ENCODE assay signal across 22 cellular contexts in the genomic region with DNA sequence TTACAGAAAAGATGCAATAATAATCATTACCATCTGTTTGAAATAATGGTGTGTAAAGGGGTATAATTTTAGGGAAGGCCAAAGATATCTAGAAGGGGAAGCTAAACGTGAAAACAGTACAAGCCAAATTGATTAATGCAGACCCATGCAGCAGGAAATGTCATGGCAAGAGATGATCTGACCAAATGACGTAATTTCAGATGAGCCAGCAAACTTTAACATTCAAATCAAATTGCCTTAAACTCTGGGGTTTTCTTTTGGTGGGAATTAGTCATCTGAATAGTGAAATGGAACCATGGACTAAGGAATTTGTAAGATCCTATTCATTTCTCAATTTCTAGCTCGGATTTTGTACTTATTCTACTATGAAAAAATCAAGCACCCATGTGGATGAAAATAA. TPM values are rescaled to one million over a fixed set of nuclear protein-coding genes. Genes with fewer than 3 reads are reported as not detected.
A peak's percentile ranks its signal among the peaks of the same experiment; 100 is the strongest.
DNase-seq lines count a peak whose midpoint lies in the region; ATAC-seq, FAIRE-seq and TF ChIP-seq lines count a peak whose summit lies in the region.
"Had no signal": no experiment of that assay in that cellular context is flagged by ENCODE, and none has a peak within 500 bp of the region (broad histone marks: within the 10 kb centered on the region; RNA-seq: fewer than 3 reads in every experiment).

No MANE protein-coding gene starts in this region.

- H3K4me1 ChIP-seq in astrocyte (ENCODE audit: insufficient read depth, low read length) (peaks cover 4% of the 10 kb centered on the region), Karpas-422 (ENCODE audit: low read length) (no peaks in the 10 kb centered on the region), testis (no peaks in the 10 kb centered on the region)
- H3K4me1 ChIP-seq: BLaER1, psoas muscle had no signal

- H3K9me2 ChIP-seq in Karpas-422 (replicated peaks; ENCODE audit: insufficient read depth, low read length) = no peaks in the 10 kb centered on the region

- peak; percentile 72 for FAIRE-seq in astrocyte (lab: Jason Lieb, UNC)

- TF ChIP-seq CTCF in HFFc6 (IDR thresholded peaks at IDR 0.05) (no peak), astrocyte (IDR thresholded peaks at IDR 0.05; ENCODE audit: insufficient read depth, low read depth, low read length) (no peak), testis (IDR thresholded peaks at IDR 0.05) (no peak)

- no peak overlapping the region for H3K9ac ChIP-seq in astrocyte (ENCODE audit: low read length)
- no peak overlapping the region for H3K9ac ChIP-seq in Karpas-422 (ENCODE audit: low read length)
- H3K9ac ChIP-seq: BLaER1 had no signal

- H3K4me3 ChIP-seq in astrocyte (ENCODE audit: insufficient read depth, low read depth, low read length) (no peak overlapping the region), Karpas-422 (ENCODE audit: low read length) (no peak overlapping the region), testis (no peak overlapping the region)
- H3K4me3 ChIP-seq: BLaER1, cardiac muscle cell, psoas muscle had no signal

- no peak overlapping the region for H3K27ac ChIP-seq in astrocyte (ENCODE audit: low read depth, low read length)
- H3K27ac ChIP-seq in Karpas-422 (ENCODE audit: low read length) = no peak overlapping the region
- H3K27ac ChIP-seq in testis = no peak overlapping the region
- H3K27ac ChIP-seq: BLaER1, cardiac muscle cell, psoas muscle had no signal

- H3K27ac Mint-ChIP-seq in HFFc6 (peak overlapping the region; percentile 54; the same call in 1 of the 2 replicates), astrocyte (ENCODE audit: unreplicated experiment) (no peak overlapping the region)
- H3K27ac Mint-ChIP-seq: activated naive CD8-positive, alpha-beta T cell treated with anti-CD3 and anti-CD28 coated beads for 36 hours; activated T-helper 1 cell treated with anti-CD3 and anti-CD28 coated beads, Interleukin-12 subunit alpha, Interleukin-12 subunit beta, Interleukin-2, Interleukin-4 antibody, amounts not matched to agents 30 ng/mL and 10 ng/mL and 1 ng/mL, durations not matched to agents 14 hours and 24 hours and 36 hours; T-helper 1 cell treated with Interleukin-12 subunit alpha and Interleukin-12 subunit beta and Interleukin-4 antibody, amounts not matched to agents 30 μg/mL and 1 μg/mL, for 36 hours had no signal

- DNase-seq in CD1c-positive myeloid dendritic cell (ENCODE audit: extremely low spot score) (peak; percentile 21), HFFc6 (peak; percentile 27), astrocyte (ENCODE audit: low read depth) (peak; percentile 82), glomerular visceral epithelial cell (ENCODE audit: extremely low spot score) (peak; percentile 51), Karpas-422 (no peak), testis (no peak)
- DNase-seq: activated CD4-positive, CD25-positive, alpha-beta regulatory T cell treated with anti-CD3 and anti-CD28 coated beads, Interleukin-2, amount 50 U/mL, for 72 hours; activated naive CD8-positive, alpha-beta T cell treated with anti-CD3 and anti-CD28 coated beads for 36 hours; DMS 273 treated with DMSO at 0.1 percent for 48 hours; mesenchymal stem cell; NCI-H1105 treated with DMSO at 0.1 percent for 48 hours; NCI-H524 treated with DMSO at 0.1 percent for 48 hours; psoas muscle; SHP77 treated with DMSO at 0.1 percent for 48 hours had no signal

- H3K4me3 Mint-ChIP-seq in HFFc6 (peak overlapping the region; percentile 3; the same call in 1 of the 2 replicates), astrocyte (ENCODE audit: unreplicated experiment) (no peak overlapping the region)
- H3K4me3 Mint-ChIP-seq: activated naive CD8-positive, alpha-beta T cell treated with anti-CD3 and anti-CD28 coated beads for 36 hours; activated T-helper 1 cell treated with anti-CD3 and anti-CD28 coated beads, Interleukin-12 subunit alpha, Interleukin-12 subunit beta, Interleukin-2, Interleukin-4 antibody, amounts not matched to agents 30 ng/mL and 10 ng/mL and 1 ng/mL, durations not matched to agents 14 hours and 24 hours and 36 hours; nephron; T-helper 1 cell treated with Interleukin-12 subunit alpha and Interleukin-12 subunit beta and Interleukin-4 antibody, amounts not matched to agents 30 μg/mL and 1 μg/mL, for 36 hours had no signal

- H3K27me3 Mint-ChIP-seq in HFFc6 (ENCODE audit: insufficient read depth) (peaks cover 2% of the 10 kb centered on the region; the same call in 1 of the 2 replicates), astrocyte (ENCODE audit: low read depth, unreplicated experiment) (no peaks in the 10 kb centered on the region)

- H3K36me3 ChIP-seq in astrocyte (ENCODE audit: insufficient read depth, low read length) (no peaks in the 10 kb centered on the region), Karpas-422 (ENCODE audit: insufficient read depth, low read length) (no peaks in the 10 kb centered on the region), testis (ENCODE audit: low read depth, missing control alignments) (no peaks in the 10 kb centered on the region)
- H3K36me3 ChIP-seq: BLaER1, cardiac muscle cell had no signal

- 75 to 78% methylated on average over 3 of the region's 3 CpGs for WGBS in testis, 2 donors

- H3K9me3 ChIP-seq in astrocyte (ENCODE audit: insufficient read depth, low read depth, low read length) = no peaks in the 10 kb centered on the region
- no peaks in the 10 kb centered on the region for H3K9me3 ChIP-seq in Karpas-422 (ENCODE audit: low read length)
- H3K9me3 ChIP-seq in testis = no peaks in the 10 kb centered on the region
- H3K9me3 ChIP-seq: BLaER1, psoas muscle had no signal

- H3K4me2 ChIP-seq in astrocyte (ENCODE audit: low read length) (no peak overlapping the region), Karpas-422 (ENCODE audit: low read depth, low read length, poor library complexity, severe bottlenecking) (no peak overlapping the region)
- H3K4me2 ChIP-seq: BLaER1 had no signal

- no peaks in the 10 kb centered on the region for H3K36me3 Mint-ChIP-seq in HFFc6 (ENCODE audit: low read depth)
- H3K36me3 Mint-ChIP-seq in astrocyte (ENCODE audit: low read depth, unreplicated experiment) = no peaks in the 10 kb centered on the region
- H3K36me3 Mint-ChIP-seq: activated naive CD8-positive, alpha-beta T cell treated with anti-CD3 and anti-CD28 coated beads for 36 hours had no signal

- TF ChIP-seq POLR2A in testis (IDR thresholded peaks at IDR 0.05) = no peak

- intact Hi-C loops in testis (cut with DNase I; ENCODE audit: low total_unique reads) = no loop called here

- H3K79me2 ChIP-seq in astrocyte (ENCODE audit: insufficient read depth, low read length) = no peaks in the 10 kb centered on the region
- H3K79me2 ChIP-seq in Karpas-422 (ENCODE audit: low read length) = no peaks in the 10 kb centered on the region

- no peaks in the 10 kb centered on the region for H3K27me3 ChIP-seq in astrocyte (ENCODE audit: insufficient read depth, low read length)
- no peaks in the 10 kb centered on the region for H3K27me3 ChIP-seq in Karpas-422 (ENCODE audit: low read length)
- H3K27me3 ChIP-seq in testis = no peaks in the 10 kb centered on the region
- H3K27me3 ChIP-seq: BLaER1, cardiac muscle cell had no signal

- H2AFZ ChIP-seq in astrocyte (ENCODE audit: low read depth, low read length) (no peak overlapping the region), Karpas-422 (ENCODE audit: low read length) (no peak overlapping the region)

- H3K4me1 Mint-ChIP-seq in HFFc6 (ENCODE audit: low read depth) = peaks cover 61% of the 10 kb centered on the region
- H3K4me1 Mint-ChIP-seq in astrocyte (ENCODE audit: low read depth, unreplicated experiment) = peaks cover 24% of the 10 kb centered on the region
- H3K4me1 Mint-ChIP-seq: activated naive CD8-positive, alpha-beta T cell treated with anti-CD3 and anti-CD28 coated beads for 36 hours; nephron had no signal

- ATAC-seq in HG02763 (IDR thresholded peaks at IDR 0.05; ENCODE audit: unreplicated experiment) = no peak
- no peak for ATAC-seq in HG02884 (IDR thresholded peaks at IDR 0.05; ENCODE audit: unreplicated experiment)
- ATAC-seq: psoas muscle had no signal

- H4K20me1 ChIP-seq in astrocyte (ENCODE audit: insufficient read depth, low read length) (no peaks in the 10 kb centered on the region), Karpas-422 (ENCODE audit: insufficient read depth, low read depth, low read length) (no peaks in the 10 kb centered on the region)
- H4K20me1 ChIP-seq: BLaER1 had no signal

- H3K9me3 Mint-ChIP-seq in HFFc6 (no peaks in the 10 kb centered on the region), astrocyte (ENCODE audit: unreplicated experiment) (no peaks in the 10 kb centered on the region)
- H3K9me3 Mint-ChIP-seq: activated naive CD8-positive, alpha-beta T cell treated with anti-CD3 and anti-CD28 coated beads for 36 hours; activated T-helper 1 cell treated with anti-CD3 and anti-CD28 coated beads, Interleukin-12 subunit alpha, Interleukin-12 subunit beta, Interleukin-2, Interleukin-4 antibody, amounts not matched to agents 30 ng/mL and 10 ng/mL and 1 ng/mL, durations not matched to agents 14 hours and 24 hours and 36 hours; nephron; T-helper 1 cell treated with Interleukin-12 subunit alpha and Interleukin-12 subunit beta and Interleukin-4 antibody, amounts not matched to agents 30 μg/mL and 1 μg/mL, for 36 hours had no signal

RNA-seq across cellular contexts. Expression of a gene that starts 21.4 kb away (rescaled TPM):
- total RNA-seq in HFFc6 (2021; fragmentation: NEBNext Ultra II Directional; extraction: Animal tissue kit (Norgen Biotek cat#: 25700)) = 10 to 100 TPM in 4 of 6 experiments, 1 to 10 TPM in 1, under 1 TPM in 1; 0.92 to 50.8 (median 47.4) TPM
- 0.27 TPM in 1 of 2 replicates, not detected in the other for total RNA-seq in astrocyte
- not detected in 2 replicates for total RNA-seq in Karpas-422 (2014; rRNA removed; shearing (Covaris generic); ENCODE audit: low replicate concordance)
- 10 to 100 TPM in 1 of 2 donors, 1 to 10 TPM in 1; 4.7 to 11.4 TPM for total RNA-seq in testis
- polyA plus RNA-seq in testis (ENCODE audit: insufficient read depth, low read depth, low replicate concordance) = 21.9 TPM
- total RNA-seq: activated T-helper 1 cell treated with anti-CD3 and anti-CD28 coated beads, Interleukin-12 subunit alpha, Interleukin-12 subunit beta, Interleukin-2, Interleukin-4 antibody, amounts not matched to agents 30 ng/mL and 10 ng/mL and 1 ng/mL, durations not matched to agents 14 hours and 24 hours and 36 hours; OCI-LY7 had no signal

Comparison
In these comparisons a context has a peak if more than half of its experiments do, and no peak if none do; other contexts are left out.
1. DNase-seq: peak in CD1c-positive myeloid dendritic cell (single experiment), HFFc6 (single experiment), astrocyte (single experiment) and glomerular visceral epithelial cell (single experiment); none in Karpas-422 (single experiment) and testis (single experiment).